ENCODE assay signal across 18 cellular contexts in the genomic region with DNA sequence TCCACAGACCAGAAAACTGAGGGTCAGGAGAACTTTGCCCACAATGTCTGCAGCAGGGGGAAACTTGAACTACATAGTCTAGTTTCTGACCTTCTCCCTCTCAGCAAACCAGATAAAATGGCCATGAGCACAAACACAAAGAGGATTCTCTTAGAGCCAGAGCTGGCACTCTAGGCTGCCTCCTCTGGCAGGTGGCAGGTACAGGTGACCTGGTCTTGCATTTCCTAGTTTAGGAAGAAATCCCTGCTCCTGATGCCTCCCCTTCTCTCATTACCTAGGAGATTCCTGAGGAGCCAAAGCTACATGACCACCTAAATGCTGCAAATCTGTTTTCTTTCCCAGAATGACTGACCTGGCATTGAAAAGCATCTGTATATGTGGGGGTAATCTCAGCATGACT.
"Had no signal": no experiment of that assay in that cellular context is flagged by ENCODE, and none has a peak within 500 bp of the region (broad histone marks: within the 10 kb centered on the region; RNA-seq: fewer than 3 reads in every experiment).

No MANE protein-coding gene starts in this region.

- H3K4me3 Mint-ChIP-seq: activated CD4-positive, alpha-beta T cell treated with anti-CD3 and anti-CD28 coated beads for 36 hours; activated CD8-positive, alpha-beta T cell treated with anti-CD3 and anti-CD28 coated beads for 36 hours; activated naive CD8-positive, alpha-beta T cell treated with anti-CD3 and anti-CD28 coated beads, Interleukin-2, amount 50 U/mL, for 24 hours; activated T-helper 1 cell treated with anti-CD3 and anti-CD28 coated beads, Interleukin-12 subunit alpha, Interleukin-12 subunit beta, Interleukin-2, Interleukin-4 antibody, amounts not matched to agents 30 ng/mL and 10 ng/mL and 1 ng/mL, durations not matched to agents 14 hours and 24 hours and 36 hours; stimulated activated naive B cell treated with anti-CD40 and anti-IgM and Interleukin-4, amounts not matched to agents 10 μg/mL and 1 μg/mL and 100 μg/mL, for 72 hours had no signal

- H3K4me1 ChIP-seq: ascending aorta, foreskin keratinocyte had no signal

- DNase-seq: activated CD4-positive, alpha-beta T cell treated with anti-CD3 and anti-CD28 coated beads for 36 hours; activated CD8-positive, alpha-beta T cell treated with anti-CD3 and anti-CD28 coated beads for 36 hours; activated naive CD4-positive, alpha-beta T cell treated with Interleukin-2 at 50 U/mL for 16 hours; activated naive CD8-positive, alpha-beta T cell treated with anti-CD3 and anti-CD28 coated beads, Interleukin-2, amount 50 U/mL, for 24 hours; foreskin keratinocyte; head of caudate nucleus; left ventricle myocardium inferior; mesenchymal stem cell; ovary; sigmoid colon; stimulated activated CD4-positive, alpha-beta T cell treated with anti-CD3 and anti-CD28 coated beads, Interleukin-2, amount 100 ng/mL, for 24 hours; stimulated activated naive B cell treated with anti-CD40 and anti-IgM and Interleukin-4, amounts not matched to agents 10 μg/mL and 1 μg/mL and 100 μg/mL, for 72 hours; T-helper 9 cell; transverse colon had no signal

- H3K9me3 Mint-ChIP-seq: activated CD8-positive, alpha-beta T cell treated with anti-CD3 and anti-CD28 coated beads for 36 hours; activated naive CD8-positive, alpha-beta T cell treated with anti-CD3 and anti-CD28 coated beads, Interleukin-2, amount 50 U/mL, for 24 hours; activated T-helper 1 cell treated with anti-CD3 and anti-CD28 coated beads, Interleukin-12 subunit alpha, Interleukin-12 subunit beta, Interleukin-2, Interleukin-4 antibody, amounts not matched to agents 30 ng/mL and 10 ng/mL and 1 ng/mL, durations not matched to agents 14 hours and 24 hours and 36 hours; stimulated activated naive B cell treated with anti-CD40 and anti-IgM and Interleukin-4, amounts not matched to agents 10 μg/mL and 1 μg/mL and 100 μg/mL, for 72 hours had no signal

- H3K27ac ChIP-seq: ascending aorta, foreskin keratinocyte, left ventricle myocardium inferior, ovary, sigmoid colon, transverse colon had no signal

- FAIRE-seq: bronchial epithelial cell, keratinocyte had no signal

- H3K4me3 ChIP-seq: ascending aorta, left ventricle myocardium inferior, ovary, sigmoid colon, transverse colon had no signal

- H3K36me3 Mint-ChIP-seq: stimulated activated naive B cell treated with anti-CD40 and anti-IgM and Interleukin-4, amounts not matched to agents 10 μg/mL and 1 μg/mL and 100 μg/mL, for 72 hours had no signal

- H3K27me3 ChIP-seq: ascending aorta, foreskin keratinocyte, ovary, sigmoid colon, transverse colon had no signal

- H3K27me3 Mint-ChIP-seq: activated CD4-positive, alpha-beta T cell treated with anti-CD3 and anti-CD28 coated beads for 36 hours; activated CD8-positive, alpha-beta T cell treated with anti-CD3 and anti-CD28 coated beads for 36 hours; activated naive CD8-positive, alpha-beta T cell treated with anti-CD3 and anti-CD28 coated beads, Interleukin-2, amount 50 U/mL, for 24 hours; stimulated activated naive B cell treated with anti-CD40 and anti-IgM and Interleukin-4, amounts not matched to agents 10 μg/mL and 1 μg/mL and 100 μg/mL, for 72 hours had no signal

- H3K27ac Mint-ChIP-seq: activated CD4-positive, alpha-beta T cell treated with anti-CD3 and anti-CD28 coated beads for 36 hours; activated CD8-positive, alpha-beta T cell treated with anti-CD3 and anti-CD28 coated beads for 36 hours; activated naive CD8-positive, alpha-beta T cell treated with anti-CD3 and anti-CD28 coated beads, Interleukin-2, amount 50 U/mL, for 24 hours; activated T-helper 1 cell treated with anti-CD3 and anti-CD28 coated beads, Interleukin-12 subunit alpha, Interleukin-12 subunit beta, Interleukin-2, Interleukin-4 antibody, amounts not matched to agents 30 ng/mL and 10 ng/mL and 1 ng/mL, durations not matched to agents 14 hours and 24 hours and 36 hours; stimulated activated naive B cell treated with anti-CD40 and anti-IgM and Interleukin-4, amounts not matched to agents 10 μg/mL and 1 μg/mL and 100 μg/mL, for 72 hours had no signal

- H3K36me3 ChIP-seq: ascending aorta, left ventricle myocardium inferior, ovary, sigmoid colon, transverse colon had no signal

- H3K9me3 ChIP-seq: ascending aorta, left ventricle myocardium inferior, ovary, sigmoid colon, transverse colon had no signal

- ATAC-seq: activated CD4-positive, alpha-beta T cell treated with anti-CD3 and anti-CD28 coated beads for 36 hours; activated CD8-positive, alpha-beta T cell treated with anti-CD3 and anti-CD28 coated beads for 36 hours; activated naive CD8-positive, alpha-beta T cell treated with anti-CD3 and anti-CD28 coated beads, Interleukin-2, amount 50 U/mL, for 24 hours; foreskin keratinocyte; stimulated activated naive B cell treated with anti-CD40 and anti-IgM and Interleukin-4, amounts not matched to agents 10 μg/mL and 1 μg/mL and 100 μg/mL, for 72 hours had no signal
